In the genomic region with DNA sequence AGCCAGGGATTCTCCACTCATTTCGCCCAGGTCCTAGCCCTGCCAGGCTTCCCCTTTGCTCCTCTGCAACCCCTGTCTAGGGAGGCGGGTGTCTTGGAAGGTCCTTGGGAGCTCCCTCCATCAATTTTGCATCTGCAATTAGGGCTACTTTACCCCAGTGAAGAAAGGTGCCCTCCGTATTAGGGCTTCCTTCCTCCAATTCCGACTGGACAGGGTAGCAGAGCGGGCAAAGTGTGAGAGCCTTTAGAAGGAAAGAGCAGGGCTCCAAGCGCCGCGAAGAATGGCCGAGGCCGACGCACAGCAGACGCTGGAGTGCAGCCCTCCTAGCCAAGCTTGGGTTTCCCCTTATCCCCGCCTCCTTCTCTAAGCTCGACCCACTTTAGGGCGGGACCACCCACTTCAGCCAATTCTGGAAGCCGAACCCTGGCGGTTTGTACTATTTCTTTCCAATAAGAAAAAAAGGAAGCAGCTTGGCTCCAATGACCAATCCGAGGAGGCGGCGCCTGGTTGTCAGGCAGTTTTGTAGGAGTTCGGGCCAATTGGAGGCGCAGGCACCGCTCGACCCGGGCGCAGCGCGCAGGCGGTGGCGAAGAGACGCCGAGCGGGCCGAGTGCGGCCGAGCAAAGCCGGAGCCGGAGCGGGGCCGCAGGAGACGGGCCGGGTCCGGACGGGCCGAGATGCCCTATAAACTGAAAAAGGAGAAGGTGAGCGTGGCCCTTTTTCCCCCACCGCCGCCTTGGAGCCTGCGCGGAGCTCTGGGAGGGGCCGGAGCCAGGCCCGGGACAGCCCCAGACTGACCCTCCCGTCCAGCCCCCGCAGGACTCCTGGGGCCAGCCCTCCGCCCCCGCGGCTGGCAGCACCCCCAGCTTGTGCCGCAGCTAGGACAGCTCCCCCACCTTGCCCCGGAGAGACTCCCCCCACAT, we compare ENCODE assay signal across 1 cellular context.
TF ChIP-seq lines count a peak whose summit lies in the region.

Gene PPP2R5D, plus strand, starts transcription at position 570 of the 923 bp plus-strand sequence. Its CDS starts 108 bp downstream, at position 678.

TF ChIP-seq in HepG2, 621 proteins besides CTCF, POLR2A, EP300 and RAD21 (continued from another document and continues in another):
- TF ChIP-seq ZNF280D (CRISPR knock-in tag; IDR thresholded peaks at IDR 0.05) (no peak), SMAD1 (CRISPR knock-in tag; IDR thresholded peaks at IDR 0.05; ENCODE audit: borderline replicate concordance, low read depth) (no peak), ZNF350 (CRISPR knock-in tag; IDR thresholded peaks at IDR 0.05; ENCODE audit: borderline replicate concordance, low read depth) (no peak; the same call in 1 of the 2 replicates), DDIT3 (CRISPR knock-in tag; IDR thresholded peaks at IDR 0.05) (no peak), ZC3H13 (CRISPR knock-in tag; IDR thresholded peaks at IDR 0.05) (no peak), TFAP4 (IDR thresholded peaks at IDR 0.05; ENCODE audit: borderline replicate concordance, low read depth) (no peak; the same call in 1 of the 2 replicates), ATF1 (CRISPR knock-in tag; IDR thresholded peaks at IDR 0.05) (peak; percentile 61; the same call in 1 of the 2 replicates), ZNF12 (CRISPR knock-in tag; IDR thresholded peaks at IDR 0.05) (no peak), HNF4G (IDR thresholded peaks at IDR 0.05; ENCODE audit: borderline replicate concordance, low read depth, low read length) (no peak), HNF4G (CRISPR knock-in tag; IDR thresholded peaks at IDR 0.05; ENCODE audit: borderline replicate concordance, low read depth) (no peak), ZBTB2 (CRISPR knock-in tag; IDR thresholded peaks at IDR 0.05; ENCODE audit: low read depth) (no peak), HDAC2 (CRISPR knock-in tag; IDR thresholded peaks at IDR 0.05) (peak; percentile 17; the same call in 1 of the 2 replicates), KDM5B (CRISPR knock-in tag; IDR thresholded peaks at IDR 0.05; ENCODE audit: borderline replicate concordance) (peak; percentile 58; the same call in 1 of the 2 replicates), FOXP1 (IDR thresholded peaks at IDR 0.05) (no peak), FOXP1 (CRISPR knock-in tag; IDR thresholded peaks at IDR 0.05) (no peak), ZHX1 (CRISPR knock-in tag; IDR thresholded peaks at IDR 0.05; ENCODE audit: low read depth) (no peak), EHMT2 (IDR thresholded peaks at IDR 0.05; ENCODE audit: borderline replicate concordance, low read depth, low read length) (no peak), ZNF605 (CRISPR knock-in tag; IDR thresholded peaks at IDR 0.05) (no peak; the same call in 1 of the 2 replicates), ZNF781 (CRISPR knock-in tag; IDR thresholded peaks at IDR 0.05; ENCODE audit: borderline replicate concordance, not compliant biosample characterization) (peak; percentile 69), ZNF335 (CRISPR knock-in tag; IDR thresholded peaks at IDR 0.05) (peak; percentile 58; the same call in 1 of the 2 replicates), U2AF1 (optimal IDR thresholded peaks at IDR 0.05; ENCODE audit: low read depth, low read length) (no peak), LBX2 (CRISPR knock-in tag; IDR thresholded peaks at IDR 0.05; ENCODE audit: borderline replicate concordance) (no peak), ELF3 (CRISPR knock-in tag; IDR thresholded peaks at IDR 0.05) (no peak), NFYB (CRISPR knock-in tag; IDR thresholded peaks at IDR 0.05) (peak; percentile 94), TP53 (CRISPR knock-in tag; conservative IDR thresholded peaks at IDR 0.05) (peak; percentile 90), ATM (IDR thresholded peaks at IDR 0.05; ENCODE audit: borderline replicate concordance) (no peak), CBX2 (IDR thresholded peaks at IDR 0.05; ENCODE audit: low read depth, low read length) (no peak), CBX2 (CRISPR knock-in tag; IDR thresholded peaks at IDR 0.05; ENCODE audit: low read depth) (0 out of 2 replicates have a peak, but pooled peaks have one; percentile 34), ZNF615 (CRISPR knock-in tag; IDR thresholded peaks at IDR 0.05; ENCODE audit: borderline replicate concordance) (peak; percentile 67; the same call in 1 of the 2 replicates), ZNF292 (CRISPR knock-in tag; IDR thresholded peaks at IDR 0.05; ENCODE audit: borderline replicate concordance, low read depth) (no peak; the same call in 1 of the 2 replicates), BCL6 (CRISPR knock-in tag; IDR thresholded peaks at IDR 0.05) (peak; percentile 8; the same call in 1 of the 2 replicates)
- TF ChIP-seq, protein P1, sequence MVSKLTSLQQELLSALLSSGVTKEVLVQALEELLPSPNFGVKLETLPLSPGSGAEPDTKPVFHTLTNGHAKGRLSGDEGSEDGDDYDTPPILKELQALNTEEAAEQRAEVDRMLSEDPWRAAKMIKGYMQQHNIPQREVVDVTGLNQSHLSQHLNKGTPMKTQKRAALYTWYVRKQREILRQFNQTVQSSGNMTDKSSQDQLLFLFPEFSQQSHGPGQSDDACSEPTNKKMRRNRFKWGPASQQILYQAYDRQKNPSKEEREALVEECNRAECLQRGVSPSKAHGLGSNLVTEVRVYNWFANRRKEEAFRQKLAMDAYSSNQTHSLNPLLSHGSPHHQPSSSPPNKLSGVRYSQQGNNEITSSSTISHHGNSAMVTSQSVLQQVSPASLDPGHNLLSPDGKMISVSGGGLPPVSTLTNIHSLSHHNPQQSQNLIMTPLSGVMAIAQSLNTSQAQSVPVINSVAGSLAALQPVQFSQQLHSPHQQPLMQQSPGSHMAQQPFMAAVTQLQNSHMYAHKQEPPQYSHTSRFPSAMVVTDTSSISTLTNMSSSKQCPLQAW (CRISPR knock-in tag; IDR thresholded peaks at IDR 0.05): peak; percentile 79
- TF ChIP-seq, protein P2, sequence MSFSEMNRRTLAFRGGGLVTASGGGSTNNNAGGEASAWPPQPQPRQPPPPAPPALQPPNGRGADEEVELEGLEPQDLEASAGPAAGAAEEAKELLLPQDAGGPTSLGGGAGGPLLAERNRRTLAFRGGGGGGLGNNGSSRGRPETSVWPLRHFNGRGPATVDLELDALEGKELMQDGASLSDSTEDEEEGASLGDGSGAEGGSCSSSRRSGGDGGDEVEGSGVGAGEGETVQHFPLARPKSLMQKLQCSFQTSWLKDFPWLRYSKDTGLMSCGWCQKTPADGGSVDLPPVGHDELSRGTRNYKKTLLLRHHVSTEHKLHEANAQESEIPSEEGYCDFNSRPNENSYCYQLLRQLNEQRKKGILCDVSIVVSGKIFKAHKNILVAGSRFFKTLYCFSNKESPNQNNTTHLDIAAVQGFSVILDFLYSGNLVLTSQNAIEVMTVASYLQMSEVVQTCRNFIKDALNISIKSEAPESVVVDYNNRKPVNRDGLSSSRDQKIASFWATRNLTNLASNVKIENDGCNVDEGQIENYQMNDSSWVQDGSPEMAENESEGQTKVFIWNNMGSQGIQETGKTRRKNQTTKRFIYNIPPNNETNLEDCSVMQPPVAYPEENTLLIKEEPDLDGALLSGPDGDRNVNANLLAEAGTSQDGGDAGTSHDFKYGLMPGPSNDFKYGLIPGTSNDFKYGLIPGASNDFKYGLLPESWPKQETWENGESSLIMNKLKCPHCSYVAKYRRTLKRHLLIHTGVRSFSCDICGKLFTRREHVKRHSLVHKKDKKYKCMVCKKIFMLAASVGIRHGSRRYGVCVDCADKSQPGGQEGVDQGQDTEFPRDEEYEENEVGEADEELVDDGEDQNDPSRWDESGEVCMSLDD (CRISPR knock-in tag; IDR thresholded peaks at IDR 0.05; ENCODE audit: borderline replicate concordance): no peak
- TF ChIP-seq, protein P3, sequence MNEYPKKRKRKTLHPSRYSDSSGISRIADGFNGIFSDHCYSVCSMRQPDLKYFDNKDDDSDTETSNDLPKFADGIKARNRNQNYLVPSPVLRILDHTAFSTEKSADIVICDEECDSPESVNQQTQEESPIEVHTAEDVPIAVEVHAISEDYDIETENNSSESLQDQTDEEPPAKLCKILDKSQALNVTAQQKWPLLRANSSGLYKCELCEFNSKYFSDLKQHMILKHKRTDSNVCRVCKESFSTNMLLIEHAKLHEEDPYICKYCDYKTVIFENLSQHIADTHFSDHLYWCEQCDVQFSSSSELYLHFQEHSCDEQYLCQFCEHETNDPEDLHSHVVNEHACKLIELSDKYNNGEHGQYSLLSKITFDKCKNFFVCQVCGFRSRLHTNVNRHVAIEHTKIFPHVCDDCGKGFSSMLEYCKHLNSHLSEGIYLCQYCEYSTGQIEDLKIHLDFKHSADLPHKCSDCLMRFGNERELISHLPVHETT (CRISPR knock-in tag; conservative IDR thresholded peaks at IDR 0.05): no peak
- TF ChIP-seq, protein P4, sequence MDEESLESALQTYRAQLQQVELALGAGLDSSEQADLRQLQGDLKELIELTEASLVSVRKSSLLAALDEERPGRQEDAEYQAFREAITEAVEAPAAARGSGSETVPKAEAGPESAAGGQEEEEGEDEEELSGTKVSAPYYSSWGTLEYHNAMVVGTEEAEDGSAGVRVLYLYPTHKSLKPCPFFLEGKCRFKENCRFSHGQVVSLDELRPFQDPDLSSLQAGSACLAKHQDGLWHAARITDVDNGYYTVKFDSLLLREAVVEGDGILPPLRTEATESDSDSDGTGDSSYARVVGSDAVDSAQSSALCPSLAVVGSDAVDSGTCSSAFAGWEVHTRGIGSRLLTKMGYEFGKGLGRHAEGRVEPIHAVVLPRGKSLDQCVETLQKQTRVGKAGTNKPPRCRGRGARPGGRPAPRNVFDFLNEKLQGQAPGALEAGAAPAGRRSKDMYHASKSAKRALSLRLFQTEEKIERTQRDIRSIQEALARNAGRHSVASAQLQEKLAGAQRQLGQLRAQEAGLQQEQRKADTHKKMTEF (CRISPR knock-in tag; IDR thresholded peaks at IDR 0.05): peak; percentile 74
- TF ChIP-seq, protein P5, sequence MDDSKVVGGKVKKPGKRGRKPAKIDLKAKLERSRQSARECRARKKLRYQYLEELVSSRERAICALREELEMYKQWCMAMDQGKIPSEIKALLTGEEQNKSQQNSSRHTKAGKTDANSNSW (CRISPR knock-in tag; IDR thresholded peaks at IDR 0.05; ENCODE audit: borderline replicate concordance): no peak
